ENCODE assay signal across 8 cellular contexts in the genomic region with DNA sequence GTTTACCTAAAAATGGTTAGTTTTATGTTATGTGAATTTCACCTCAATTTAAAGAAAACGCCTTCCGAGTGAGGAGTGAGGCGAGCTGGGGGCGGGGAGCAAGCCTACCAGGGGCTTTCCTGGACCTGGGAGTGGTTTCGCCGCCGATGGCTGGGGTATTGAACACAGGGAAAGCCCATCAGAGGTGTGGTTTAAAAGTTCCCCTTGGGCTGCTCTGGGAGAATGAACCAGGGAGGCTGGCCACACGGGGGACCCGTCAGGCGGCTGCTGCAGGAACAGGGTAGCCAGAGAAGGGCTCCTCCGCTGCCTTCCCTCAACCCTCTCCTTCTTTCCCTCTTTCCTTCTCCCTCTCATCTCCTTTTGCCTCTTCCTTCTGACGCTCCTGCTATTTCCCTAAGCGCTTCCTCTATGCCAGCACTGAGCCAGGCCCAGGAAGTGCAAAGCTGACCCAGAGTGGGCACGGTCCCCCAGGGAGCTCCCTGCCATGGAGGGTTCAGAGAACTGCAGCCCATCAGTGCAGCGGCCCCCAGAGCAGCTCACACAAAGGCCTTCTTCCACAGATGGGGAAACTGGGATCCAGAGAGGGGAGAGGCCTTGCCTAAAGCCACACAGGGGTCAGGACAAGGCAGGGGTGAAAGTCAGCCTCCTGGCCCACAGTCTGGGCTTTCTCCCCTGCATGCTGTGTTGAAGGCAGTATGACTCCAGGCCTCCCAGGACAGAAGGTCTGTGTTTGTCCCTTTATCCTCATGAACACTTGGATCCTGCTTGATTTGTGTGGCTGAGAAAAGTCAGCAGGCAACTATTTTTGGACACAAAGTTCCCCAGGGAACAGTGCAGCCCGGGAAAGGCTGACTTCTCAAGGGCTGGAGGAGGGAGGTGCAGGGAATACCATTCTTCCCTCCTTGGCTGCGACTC. TPM values are rescaled to one million over a fixed set of nuclear protein-coding genes. Genes with fewer than 3 reads are reported as not detected.
DNase-seq lines count a peak whose midpoint lies in the region; ATAC-seq and TF ChIP-seq lines count a peak whose summit lies in the region.

No MANE protein-coding gene starts in this region.

- H3K4me2 ChIP-seq in SU-DHL-6 (ENCODE audit: low read depth, low read length, poor library complexity, severe bottlenecking) = peak overlapping the region; percentile 95

- H3F3A ChIP-seq in SU-DHL-6 (ENCODE audit: insufficient read depth) = peaks cover 32% of the 10 kb centered on the region

- H2AFZ ChIP-seq in SU-DHL-6 (ENCODE audit: low read depth, low read length, severe bottlenecking) = no peak overlapping the region

- DNase-seq in right lobe of liver = peak in 2 of 3 donors; percentile 38 to 61
- DNase-seq in stimulated activated CD8-positive, alpha-beta memory T cell treated with anti-CD3 and anti-CD28 coated beads, Interleukin-15, amount 100 ng/mL, for 1 hour (ENCODE audit: low read depth) = peak; percentile 48
- no peak for DNase-seq in DMS53 (lab: John Stamatoyannopoulos, UW)
- no peak for DNase-seq in SW480 (ENCODE audit: low spot score)

- intact Hi-C loops in right lobe of liver (cut with DNase I) = no loop called here

- peak overlapping the region; percentile 62 for H3K9ac ChIP-seq in SU-DHL-6 (ENCODE audit: low read length)

- peaks cover 4% of the 10 kb centered on the region; the same call in 1 of the 2 replicates for H3K36me3 ChIP-seq in SU-DHL-6 (ENCODE audit: low read length)
- H3K36me3 ChIP-seq in right lobe of liver = peaks cover 0 to 16% (median 4%) of the 10 kb centered on the region in 4 donors

- no peak for TF ChIP-seq POLR2A in right lobe of liver (IDR thresholded peaks at IDR 0.05)

- ATAC-seq in GM21360 (IDR thresholded peaks at IDR 0.05; ENCODE audit: unreplicated experiment) (peak; percentile 26), right lobe of liver (no peak), GM18861 (IDR thresholded peaks at IDR 0.05; ENCODE audit: unreplicated experiment) (no peak)

- H3K79me2 ChIP-seq in SU-DHL-6 (ENCODE audit: insufficient read depth, low read length) = peaks cover 90% of the 10 kb centered on the region

- H3K9me3 ChIP-seq in SU-DHL-6 (ENCODE audit: insufficient read depth, low read length) (no peaks in the 10 kb centered on the region), right lobe of liver (no peaks in the 10 kb centered on the region)

- H3K27ac ChIP-seq in SU-DHL-6 (ENCODE audit: low read depth, low read length) = peak overlapping the region; percentile 98
- peak overlapping the region; percentile 90 for H3K27ac ChIP-seq in angular gyrus (ENCODE audit: low read depth, low read length)
- peak overlapping the region; percentile 21 to 62 (median 38) for H3K27ac ChIP-seq in right lobe of liver

- WGBS in right lobe of liver (ENCODE audit: insufficient coverage, low coverage, low lambda C conversion rate, missing lambda C conversion rate) = 30% methylated on average over 13 of the region's 17 CpGs

- H4K20me1 ChIP-seq in SU-DHL-6 (ENCODE audit: low read depth, low read length) = no peaks in the 10 kb centered on the region

- no peaks in the 10 kb centered on the region for H3K9me2 ChIP-seq in SU-DHL-6 (replicated peaks; ENCODE audit: insufficient read depth, low read length)

- H3K4me1 ChIP-seq in right lobe of liver = peaks cover 0 to 55% (median 24%) of the 10 kb centered on the region in 4 donors

- TF ChIP-seq CTCF in SU-DHL-6 (IDR thresholded peaks at IDR 0.05; ENCODE audit: insufficient read depth, low read length, poor library complexity, severe bottlenecking) (no peak), right lobe of liver (IDR thresholded peaks at IDR 0.05) (peak in 1 of 4 donors; percentile 6)

- no peaks in the 10 kb centered on the region for H3K27me3 ChIP-seq in SU-DHL-6 (ENCODE audit: low read length)
- no peaks in the 10 kb centered on the region for H3K27me3 ChIP-seq in right lobe of liver

- H3K4me3 ChIP-seq in SU-DHL-6 (ENCODE audit: insufficient read depth, low read length, poor library complexity, severe bottlenecking) = peak overlapping the region; percentile 41
- H3K4me3 ChIP-seq in right lobe of liver = no peak overlapping the region

RNA-seq across cellular contexts. Expression of a gene that starts 4.6 kb away (rescaled TPM):
- 10 to 100 TPM in 3 of 6 experiments, 1 to 10 TPM in 3; 4.7 to 15.1 (median 9.8) TPM for total RNA-seq in right lobe of liver

RNA-seq across cellular contexts. Expression of a gene that starts 53.5 kb away (rescaled TPM):
- total RNA-seq in right lobe of liver = 1,000 to 10,000 TPM; 3,162 to 5,107 (median 3,869) TPM

Comparison
In these comparisons a context has a peak if more than half of its experiments do, and no peak if none do; other contexts are left out.
1. H3K27ac ChIP-seq: peak in every context shown above with its lines; median percentile 98 in SU-DHL-6; 90 in angular gyrus; 38 in right lobe of liver.
2. DNase-seq: peak in right lobe of liver (2 of 3) and stimulated activated CD8-positive, alpha-beta memory T cell treated with anti-CD3 and anti-CD28 coated beads, Interleukin-15, amount 100 ng/mL, for 1 hour (single experiment); none in DMS53 (single experiment) and SW480 (single experiment).